Comparison of ENCODE assay signal across 12 cellular contexts in the genomic region with DNA sequence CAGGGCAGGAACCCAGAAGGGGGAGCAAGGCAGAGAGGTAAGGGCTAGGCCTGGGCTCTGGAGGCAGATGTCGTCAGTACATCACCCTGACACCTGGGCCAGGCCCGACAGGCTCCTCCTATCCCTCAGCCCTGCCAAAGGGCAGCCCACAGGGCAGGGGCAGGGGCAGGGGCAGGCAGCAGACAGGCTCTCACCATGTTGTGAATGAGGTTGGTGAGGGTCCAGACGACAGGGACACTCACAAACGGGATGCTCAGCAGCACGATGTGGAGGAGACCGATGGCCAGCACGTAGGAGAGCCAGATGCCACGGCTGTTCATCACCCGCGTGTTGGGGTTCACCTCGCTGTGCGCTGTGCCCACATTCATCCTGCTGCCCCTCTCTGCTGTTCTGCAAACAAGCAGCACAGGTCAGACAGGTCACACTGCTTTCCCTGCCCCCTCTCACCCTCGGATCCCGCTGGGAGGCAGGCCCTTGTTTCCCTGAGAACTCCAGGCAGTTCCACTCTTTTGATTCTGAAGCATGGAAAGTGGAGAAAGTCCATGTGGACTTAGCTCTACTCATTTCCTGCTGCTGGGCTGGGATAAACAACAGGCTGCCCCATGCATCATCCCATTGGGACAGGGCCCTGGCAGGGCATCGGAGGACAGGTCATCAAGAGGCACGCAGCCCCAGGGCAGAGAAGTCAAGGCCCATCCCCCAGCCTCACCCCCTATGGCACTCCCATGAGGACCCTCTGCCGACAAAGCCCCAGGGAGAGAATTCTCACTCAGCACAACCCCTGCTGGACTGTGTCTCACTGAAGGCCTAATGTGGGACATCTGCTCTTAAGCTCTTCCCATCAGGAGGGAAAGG. TPM values are rescaled to one million over a fixed set of nuclear protein-coding genes. Genes with fewer than 3 reads are reported as not detected.
DNase-seq lines count a peak whose midpoint lies in the region; ATAC-seq and TF ChIP-seq lines count a peak whose summit lies in the region.
"Had no signal": no experiment of that assay in that cellular context is flagged by ENCODE, and none has a peak within 500 bp of the region (broad histone marks: within the 10 kb centered on the region; RNA-seq: fewer than 3 reads in every experiment).

No MANE protein-coding gene starts in this region.

- no peak overlapping the region for H4K8ac ChIP-seq in neuronal stem cell (ENCODE audit: low read depth, low read length)

- H3K4me2 ChIP-seq in neuronal stem cell (ENCODE audit: insufficient read depth, low read length, poor library complexity, severe bottlenecking): no peak overlapping the region

- H3K79me1 ChIP-seq in neuronal stem cell (ENCODE audit: low read depth, low read length): peaks cover 12% of the 10 kb centered on the region

- H3K23ac ChIP-seq in neuronal stem cell (ENCODE audit: low read depth, low read length, poor library complexity): no peak overlapping the region

- H3K27me3 ChIP-seq in stomach smooth muscle (ENCODE audit: control insufficient read depth in 1 of 2, insufficient read depth in 2 of 2, low read length in 2 of 2) (no peaks in the 10 kb centered on the region), neuronal stem cell (ENCODE audit: control insufficient read depth in 3 of 3, insufficient read depth in 3 of 3, low read depth in 1 of 3, low read length in 3 of 3) (no peaks in the 10 kb centered on the region)
- H3K27me3 ChIP-seq: esophagus muscularis mucosa had no signal

- H3K18ac ChIP-seq in neuronal stem cell (ENCODE audit: low read length): no peak overlapping the region

- H3K14ac ChIP-seq in neuronal stem cell (ENCODE audit: low read length): no peak overlapping the region

- H3K36me3 ChIP-seq in stomach smooth muscle (ENCODE audit: control insufficient read depth in 2 of 2, insufficient read depth in 2 of 2, low read length in 2 of 2) (peaks cover 19 to 32% of the 10 kb centered on the region in 2 donors), neuronal stem cell (replicated peaks in 1 of 2; ENCODE audit: control insufficient read depth in 2 of 2, insufficient read depth in 2 of 2, low read length in 2 of 2) (peaks cover 30 to 52% of the 10 kb centered on the region in 2 donors)

- H3K9ac ChIP-seq in stomach smooth muscle (ENCODE audit: low read length in 2 of 2) (peak overlapping the region; percentile 19 to 21), neuronal stem cell (ENCODE audit: low read depth, low read length, poor library complexity) (no peak overlapping the region)

- no peak overlapping the region for H2BK5ac ChIP-seq in neuronal stem cell (ENCODE audit: low read length)

- peak overlapping the region; percentile 90 to 99 for H3K4me3 Mint-ChIP-seq in activated T-cell treated with anti-CD3 and anti-CD28 coated beads, Interleukin-2, amount 50 U/mL, for 72 hours

- H2BK15ac ChIP-seq in neuronal stem cell (ENCODE audit: low read length): no peak overlapping the region

- H3K4me3 ChIP-seq in fibroblast of villous mesenchyme (ENCODE audit: low read depth, low read length) (no peak overlapping the region), stomach smooth muscle (ENCODE audit: low read length in 2 of 2) (no peak overlapping the region), neuronal stem cell (ENCODE audit: low read length in 2 of 2) (no peak overlapping the region)
- H3K4me3 ChIP-seq: esophagus muscularis mucosa had no signal

- H2AK5ac ChIP-seq in neuronal stem cell (ENCODE audit: low read depth, low read length): no peak overlapping the region

- no peak overlapping the region for H3K4ac ChIP-seq in neuronal stem cell (ENCODE audit: low read length)

- no CpG with 5 or more reads among the region's 17 CpGs for WGBS in neuronal stem cell (ENCODE audit: extremely low coverage in 2 of 2, insufficient read length in 2 of 2, insufficient replicate concordance in 1 of 2), 2 donors

- peaks cover 9 to 18% of the 10 kb centered on the region in 2 donors for H3K36me3 Mint-ChIP-seq in activated T-cell treated with anti-CD3 and anti-CD28 coated beads, Interleukin-2, amount 50 U/mL, for 72 hours (ENCODE audit: insufficient read depth in 2 of 2)

- peaks cover 82% of the 10 kb centered on the region for H3K4me1 Mint-ChIP-seq in activated T-cell treated with anti-CD3 and anti-CD28 coated beads, Interleukin-2, amount 50 U/mL, for 72 hours (ENCODE audit: low read depth)

- no peaks in the 10 kb centered on the region for H3K9me3 Mint-ChIP-seq in activated T-cell treated with anti-CD3 and anti-CD28 coated beads, Interleukin-2, amount 50 U/mL, for 72 hours

- no peak overlapping the region for H4K91ac ChIP-seq in neuronal stem cell (ENCODE audit: low read depth, low read length, poor library complexity)

- no peak for ATAC-seq in activated T-cell treated with anti-CD3 and anti-CD28 coated beads, Interleukin-2, amount 50 U/mL, for 72 hours (replicated peaks in 1 of 2)
- ATAC-seq in HG03095 (IDR thresholded peaks at IDR 0.05; ENCODE audit: unreplicated experiment): no peak

- H3K9me3 ChIP-seq in stomach smooth muscle (ENCODE audit: control insufficient read depth in 2 of 2, low read length in 2 of 2) (no peaks in the 10 kb centered on the region), neuronal stem cell (replicated peaks in 1 of 2; ENCODE audit: control insufficient read depth in 2 of 2, insufficient read depth in 1 of 2, low read depth in 1 of 2, low read length in 2 of 2) (peaks cover 0 to 2% of the 10 kb centered on the region in 2 donors)
- H3K9me3 ChIP-seq: esophagus muscularis mucosa had no signal

- no peaks in the 10 kb centered on the region for H3K27me3 Mint-ChIP-seq in activated T-cell treated with anti-CD3 and anti-CD28 coated beads, Interleukin-2, amount 50 U/mL, for 72 hours (ENCODE audit: low read depth)

- no peak overlapping the region for H2BK120ac ChIP-seq in neuronal stem cell (ENCODE audit: low read depth, low read length)

- no peak overlapping the region for H2AFZ ChIP-seq in neuronal stem cell (ENCODE audit: low read length)

- H2BK12ac ChIP-seq in neuronal stem cell (ENCODE audit: low read length): no peak overlapping the region

- TF ChIP-seq CTCF in VCaP (conservative IDR thresholded peaks at IDR 0.05) (no peak), fibroblast of villous mesenchyme (IDR thresholded peaks at IDR 0.05; ENCODE audit: insufficient read depth, low read depth, low read length) (peak; percentile 38)

- H3K4me1 ChIP-seq in stomach smooth muscle (ENCODE audit: control insufficient read depth, insufficient read depth, low read length) (peaks cover 38% of the 10 kb centered on the region), neuronal stem cell (ENCODE audit: control insufficient read depth in 2 of 2, insufficient read depth in 1 of 2, low read depth in 1 of 2, low read length in 2 of 2) (peaks cover 6 to 13% of the 10 kb centered on the region in 2 donors)

- no peak for DNase-seq in activated T-cell treated with anti-CD3 and anti-CD28 coated beads, Interleukin-2, amount 50 U/mL, for 72 hours
- no peak for DNase-seq in activated T-cell treated with anti-CD3 and anti-CD28 coated beads, Interleukin-2, amount 50 U/mL, for 48 hours
- DNase-seq in fibroblast of villous mesenchyme (ENCODE audit: low read depth): peak; percentile 23
- no peak for DNase-seq in inferior parietal cortex (ENCODE audit: extremely low spot score)
- DNase-seq in neuronal stem cell (ENCODE audit: low spot score): no peak
- DNase-seq: C1 segment of cervical spinal cord, NCI-H524 had no signal

- peak overlapping the region; percentile 11; the same call in 1 of the 2 replicates for H3K27ac ChIP-seq in VCaP
- H3K27ac ChIP-seq in stomach smooth muscle (ENCODE audit: low read length): no peak overlapping the region
- no peak overlapping the region for H3K27ac ChIP-seq in neuronal stem cell (replicated peaks; ENCODE audit: low read length)
- H3K27ac ChIP-seq: esophagus muscularis mucosa had no signal

- H3K27ac Mint-ChIP-seq in activated T-cell treated with anti-CD3 and anti-CD28 coated beads, Interleukin-2, amount 50 U/mL, for 72 hours: peak overlapping the region; percentile 82

RNA-seq across cellular contexts. Expression of gene ORMDL3, which starts 3.3 kb away (rescaled TPM):
- 100 to 1,000 TPM; 104 to 114 TPM for total RNA-seq in activated T-cell treated with anti-CD3 and anti-CD28 coated beads, Interleukin-2, amount 50 U/mL, for 72 hours
- 51.5 and 61.7 TPM in 2 replicates for total RNA-seq in fibroblast of villous mesenchyme
- 103 TPM for polyA plus RNA-seq in neuronal stem cell (2013, experiment 1 of 2)
- polyA plus RNA-seq in neuronal stem cell (2013, experiment 2 of 2): 107 TPM

RNA-seq across cellular contexts. Expression of gene LRRC3C, which starts 3.5 kb away (rescaled TPM):
- total RNA-seq in activated T-cell treated with anti-CD3 and anti-CD28 coated beads, Interleukin-2, amount 50 U/mL, for 72 hours: not detected
- not detected in 2 replicates for total RNA-seq in fibroblast of villous mesenchyme
- 0.14 TPM for polyA plus RNA-seq in neuronal stem cell (2013, experiment 1 of 2)
- 0.19 TPM for polyA plus RNA-seq in neuronal stem cell (2013, experiment 2 of 2)
- total RNA-seq: esophagus muscularis mucosa had no signal
- polyA plus RNA-seq: neural cell had no signal

RNA-seq across cellular contexts. Expression of gene GSDMB, which starts 5.6 kb away (rescaled TPM):
- total RNA-seq in activated T-cell treated with anti-CD3 and anti-CD28 coated beads, Interleukin-2, amount 50 U/mL, for 72 hours: 10 to 100 TPM; 57.0 to 58.0 TPM
- 5.2 and 5.8 TPM in 2 replicates for total RNA-seq in fibroblast of villous mesenchyme
- 15.5 TPM for polyA plus RNA-seq in neuronal stem cell (2013, experiment 1 of 2)
- polyA plus RNA-seq in neuronal stem cell (2013, experiment 2 of 2): 13.2 TPM

RNA-seq across cellular contexts. Expression of gene GSDMA, which starts 38.7 kb away (rescaled TPM):
- total RNA-seq in activated T-cell treated with anti-CD3 and anti-CD28 coated beads, Interleukin-2, amount 50 U/mL, for 72 hours: 1 to 10 TPM; 2.1 to 4.6 TPM
- under 0.01 TPM in 1 of 2 replicates, not detected in the other for total RNA-seq in fibroblast of villous mesenchyme
- polyA plus RNA-seq in neuronal stem cell (2013, experiment 1 of 2): not detected
- not detected for polyA plus RNA-seq in neuronal stem cell (2013, experiment 2 of 2)
- polyA plus RNA-seq: neural cell had no signal

RNA-seq across cellular contexts. Expression of gene ZPBP2, which starts 56.1 kb away (rescaled TPM):
- total RNA-seq in activated T-cell treated with anti-CD3 and anti-CD28 coated beads, Interleukin-2, amount 50 U/mL, for 72 hours: under 1 TPM; 0.36 to 0.81 TPM
- not detected in 2 replicates for total RNA-seq in fibroblast of villous mesenchyme
- not detected for polyA plus RNA-seq in neuronal stem cell (2013, experiment 1 of 2)
- polyA plus RNA-seq in neuronal stem cell (2013, experiment 2 of 2): not detected
- total RNA-seq: esophagus muscularis mucosa had no signal
- polyA plus RNA-seq: neural cell had no signal
